In genomic region chr2:239226677-239227076, GRCh38 we compare ENCODE assay signal across 11 cellular contexts.
A peak's percentile ranks its signal among the peaks of the same experiment; 100 is the strongest.
DNase-seq lines count a peak whose midpoint lies in the region; ATAC-seq and TF ChIP-seq lines count a peak whose summit lies in the region.
"Had no signal": no experiment of that assay in that cellular context is flagged by ENCODE, and none has a peak within 500 bp of the region (broad histone marks: within the 10 kb centered on the region; RNA-seq: fewer than 3 reads in every experiment).

No MANE protein-coding gene starts in this region.

- H3F3A ChIP-seq in GM23248 (ENCODE audit: insufficient read depth) (peaks cover 25% of the 10 kb centered on the region), smooth muscle cell (ENCODE audit: low read depth) (peaks cover 14% of the 10 kb centered on the region)

- peak overlapping the region; percentile 21 for H3K4me3 ChIP-seq in GM23248
- no peak overlapping the region for H3K4me3 ChIP-seq in smooth muscle cell

- H3K4me2 ChIP-seq in GM23248 (ENCODE audit: unreplicated experiment) (peak overlapping the region; percentile 75), smooth muscle cell (peak overlapping the region; percentile 76)

- H3K27ac Mint-ChIP-seq in activated naive CD8-positive, alpha-beta T cell treated with anti-CD3 and anti-CD28 coated beads, Interleukin-2, amount 10 ng/mL, durations not matched to agents 7 days and 5 days, result peak overlapping the region; percentile 9

- TF ChIP-seq CTCF in smooth muscle cell (IDR thresholded peaks at IDR 0.05; ENCODE audit: borderline replicate concordance, insufficient read depth, poor library complexity, severe bottlenecking), result no peak

- no peaks in the 10 kb centered on the region for H4K20me1 ChIP-seq in GM23248 (ENCODE audit: insufficient read depth)
- peaks cover 10% of the 10 kb centered on the region for H4K20me1 ChIP-seq in smooth muscle cell (ENCODE audit: low read depth)

- DNase-seq in GM23248 (peak; percentile 18), smooth muscle cell (lab: John Stamatoyannopoulos, UW; ENCODE audit: unreplicated experiment) (no peak), NK-92 (lab: John Stamatoyannopoulos, UW; ENCODE audit: unreplicated experiment) (no peak), NCI-H2227 treated with DMSO at 0.1 percent for 48 hours (lab: John Stamatoyannopoulos, UW) (no peak), GM19238 (ENCODE audit: insufficient read length, low spot score) (no peak)
- no peak for DNase-seq in activated naive CD8-positive, alpha-beta T cell treated with anti-CD3 and anti-CD28 coated beads, Interleukin-2, amount 10 ng/mL, durations not matched to agents 7 days and 5 days
- DNase-seq: erythroblast, GDM1, NCI-H146 had no signal

- H3K27ac ChIP-seq in GM23248 (peak overlapping the region; percentile 53), layer of hippocampus (ENCODE audit: low read depth, low read length) (peak overlapping the region; percentile 79), smooth muscle cell (ENCODE audit: low read depth) (peak overlapping the region; percentile 89)

- no peak for ATAC-seq in activated naive CD8-positive, alpha-beta T cell treated with anti-CD3 and anti-CD28 coated beads, Interleukin-2, amount 10 ng/mL, durations not matched to agents 7 days and 5 days (ENCODE audit: low read depth)
- no peak for ATAC-seq in GM21737 (IDR thresholded peaks at IDR 0.05; ENCODE audit: unreplicated experiment)

- no peaks in the 10 kb centered on the region for H3K27me3 Mint-ChIP-seq in activated naive CD8-positive, alpha-beta T cell treated with anti-CD3 and anti-CD28 coated beads, Interleukin-2, amount 10 ng/mL, durations not matched to agents 7 days and 5 days

- H3K4me1 Mint-ChIP-seq in activated naive CD8-positive, alpha-beta T cell treated with anti-CD3 and anti-CD28 coated beads, Interleukin-2, amount 10 ng/mL, durations not matched to agents 7 days and 5 days, result peaks cover 64% of the 10 kb centered on the region

- H3K9me3 Mint-ChIP-seq in activated naive CD8-positive, alpha-beta T cell treated with anti-CD3 and anti-CD28 coated beads, Interleukin-2, amount 10 ng/mL, durations not matched to agents 7 days and 5 days, result no peaks in the 10 kb centered on the region

- H3K79me2 ChIP-seq in GM23248 (ENCODE audit: insufficient read depth) (0 out of 2 replicates have a peak, but pooled peaks cover 9% of the 10 kb centered on the region), smooth muscle cell (ENCODE audit: low read depth) (peaks cover 9% of the 10 kb centered on the region)

- H3K9me2 ChIP-seq in GM23248 (ENCODE audit: insufficient read depth), result no peaks in the 10 kb centered on the region

- H2AFZ ChIP-seq in GM23248 (peak overlapping the region; percentile 33), smooth muscle cell (ENCODE audit: low read depth) (no peak overlapping the region)

- 29 to 44% methylated on average over 7 of the region's 7 CpGs for WGBS in GM23248 (ENCODE audit: low coverage in 1 of 2, low lambda C conversion rate in 2 of 2, missing lambda C conversion rate in 2 of 2), 2 experiments
- WGBS in smooth muscle cell (ENCODE audit: low lambda C conversion rate), result 76% methylated on average over 7 of the region's 7 CpGs

- H3K36me3 ChIP-seq in GM23248 (ENCODE audit: low read depth) (no peaks in the 10 kb centered on the region), smooth muscle cell (ENCODE audit: low read depth) (no peaks in the 10 kb centered on the region)

- in situ Hi-C loops in GM23248 (cut with MboI), result no loop called here

- peaks cover 10% of the 10 kb centered on the region for H3K36me3 Mint-ChIP-seq in activated naive CD8-positive, alpha-beta T cell treated with anti-CD3 and anti-CD28 coated beads, Interleukin-2, amount 10 ng/mL, durations not matched to agents 7 days and 5 days

- H3K9ac ChIP-seq in GM23248, result peak overlapping the region; percentile 46
- peak overlapping the region; percentile 63 for H3K9ac ChIP-seq in smooth muscle cell (ENCODE audit: low read depth)

- H3K4me3 Mint-ChIP-seq in activated naive CD8-positive, alpha-beta T cell treated with anti-CD3 and anti-CD28 coated beads, Interleukin-2, amount 10 ng/mL, durations not matched to agents 7 days and 5 days, result no peak overlapping the region

- POLR2A ChIA-PET in activated naive CD8-positive, alpha-beta T cell treated with anti-CD3 and anti-CD28 coated beads, Interleukin-2, amount 10 ng/mL, durations not matched to agents 7 days and 5 days (lab: Charles Lee), result interaction anchor here (1.0 kb wide), 1 partner anchor 32 kb away, joined by 3 read pairs; no protein-coding TSS in a partner anchor

- peaks cover 48% of the 10 kb centered on the region for H3K4me1 ChIP-seq in GM23248 (ENCODE audit: insufficient read depth)
- H3K4me1 ChIP-seq in smooth muscle cell (ENCODE audit: low read depth), result peaks cover 44% of the 10 kb centered on the region

- H3K9me3 ChIP-seq in GM23248 (ENCODE audit: low read depth), result no peaks in the 10 kb centered on the region
- H3K9me3 ChIP-seq in smooth muscle cell (replicated peaks; ENCODE audit: low read depth), result no peaks in the 10 kb centered on the region

- H3K27me3 ChIP-seq in GM23248 (replicated peaks; ENCODE audit: insufficient read depth) (no peaks in the 10 kb centered on the region), layer of hippocampus (ENCODE audit: control insufficient read depth, insufficient read depth, low read length) (no peaks in the 10 kb centered on the region), smooth muscle cell (ENCODE audit: low read depth) (no peaks in the 10 kb centered on the region)
